ENCODE assay signal across 8 cellular contexts in genomic region chr5:144798595-144798994, GRCh38.
"Had no signal": no experiment of that assay in that cellular context is flagged by ENCODE, and none has a peak within 500 bp of the region (broad histone marks: within the 10 kb centered on the region; RNA-seq: fewer than 3 reads in every experiment).

No MANE protein-coding gene starts in this region.

- H3K9me3 ChIP-seq: HAP-1 had no signal

- H3K27ac ChIP-seq: KMS-11 had no signal

- DNase-seq: GOT3, H7, HFFc6, IMR-90 had no signal

- H3K36me3 ChIP-seq: HAP-1 had no signal

- H3K9ac ChIP-seq: KMS-11 had no signal

- H3K4me1 ChIP-seq: HAP-1 had no signal

- H3K4me3 ChIP-seq: HAP-1, K562 had no signal

- ATAC-seq: HCT116, K562 had no signal

- H3K4me2 ChIP-seq: KMS-11 had no signal
